ENCODE assay signal across 1 cellular context in genomic region chr12:116385486-116386217, GRCh38.
TF ChIP-seq lines count a peak whose summit lies in the region.

No MANE protein-coding gene starts in this region.

TF ChIP-seq in H1, 55 proteins besides CTCF, POLR2A, EP300 and RAD21:
- no peak for TF ChIP-seq PHF8 (conservative IDR thresholded peaks at IDR 0.05; ENCODE audit: low read depth, low read length)
- TF ChIP-seq ATF2 (IDR thresholded peaks at IDR 0.05; ENCODE audit: low read length): no peak
- TF ChIP-seq GTF2F1 (IDR thresholded peaks at IDR 0.05; ENCODE audit: borderline replicate concordance, low read depth, low read length): no peak
- TF ChIP-seq TCF12 (IDR thresholded peaks at IDR 0.05; ENCODE audit: low read depth, low read length): no peak
- no peak for TF ChIP-seq SIN3A (conservative IDR thresholded peaks at IDR 0.05 in 1 of 2, IDR thresholded peaks at IDR 0.05 in 1 of 2; ENCODE audit: low read depth in 1 of 2, low read length in 2 of 2)
- TF ChIP-seq KDM5A (IDR thresholded peaks at IDR 0.05; ENCODE audit: low read length): no peak
- no peak for TF ChIP-seq CBX8 (IDR thresholded peaks at IDR 0.05; ENCODE audit: borderline replicate concordance, low read depth, low read length)
- no peak for TF ChIP-seq SUZ12 (IDR thresholded peaks at IDR 0.05; ENCODE audit: low read length)
- no peak for TF ChIP-seq BRCA1 (IDR thresholded peaks at IDR 0.05; ENCODE audit: low read depth, low read length)
